Comparison of ENCODE assay signal across 35 cellular contexts in the genomic region with DNA sequence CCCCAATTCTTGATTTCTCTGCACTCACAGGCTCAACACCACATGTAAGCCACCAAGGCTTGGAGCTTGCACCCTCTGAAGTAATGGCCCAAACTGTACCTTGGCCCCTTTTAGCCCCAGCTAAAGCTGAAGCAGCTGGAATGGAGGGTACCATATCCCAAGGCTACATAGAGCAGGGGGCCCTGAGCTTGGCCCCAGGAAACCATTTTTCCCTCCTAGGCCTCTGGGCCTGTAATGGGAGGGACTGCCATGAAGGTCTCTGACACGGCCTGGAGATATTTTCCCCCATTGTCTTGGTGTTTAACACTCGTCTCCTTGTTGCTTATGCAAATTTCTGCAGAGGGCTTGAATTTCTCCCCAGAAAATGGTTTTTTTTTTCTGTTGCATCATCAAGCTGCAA.
"Had no signal": no experiment of that assay in that cellular context is flagged by ENCODE, and none has a peak within 500 bp of the region (broad histone marks: within the 10 kb centered on the region; RNA-seq: fewer than 3 reads in every experiment).

No MANE protein-coding gene starts in this region.

- H3K9me3 ChIP-seq: MG63 had no signal

- H3K27me3 ChIP-seq: MG63 had no signal

- H3K36me3 ChIP-seq: MG63 had no signal

- H3K4me3 ChIP-seq: MG63 had no signal

- DNase-seq: Kasumi-1, MG63, MM.1S, MV-4-11, NCI-H1048, NCI-H1092, NCI-H1092 treated with DMSO at 0.1 percent for 48 hours, NCI-H1105, NCI-H1105 treated with DMSO at 0.1 percent for 48 hours, NCI-H1417, NCI-H1417 treated with DMSO at 0.1 percent for 48 hours, NCI-H1436, NCI-H1436 treated with DMSO at 0.1 percent for 48 hours, NCI-H146, NCI-H1694, NCI-H1694 treated with DMSO at 0.1 percent for 48 hours, NCI-H187, NCI-H187 treated with DMSO at 0.1 percent for 48 hours, NCI-H1930, NCI-H2029, NCI-H2029 treated with DMSO at 0.1 percent for 48 hours, NCI-H2081, NCI-H2081 treated with DMSO at 0.1 percent for 48 hours, NCI-H2107, NCI-H2171, NCI-H2171 treated with DMSO at 0.1 percent for 48 hours, NCI-H2227 treated with DMSO at 0.1 percent for 48 hours, NCI-H226, NCI-H345, NCI-H446, NCI-H446 treated with DMSO at 0.1 percent for 48 hours, NCI-H510A, NCI-H510A treated with DMSO at 0.1 percent for 48 hours, NCI-H524, NCI-H524 treated with DMSO at 0.1 percent for 48 hours had no signal
